ENCODE assay signal across 8 cellular contexts in the genomic region with DNA sequence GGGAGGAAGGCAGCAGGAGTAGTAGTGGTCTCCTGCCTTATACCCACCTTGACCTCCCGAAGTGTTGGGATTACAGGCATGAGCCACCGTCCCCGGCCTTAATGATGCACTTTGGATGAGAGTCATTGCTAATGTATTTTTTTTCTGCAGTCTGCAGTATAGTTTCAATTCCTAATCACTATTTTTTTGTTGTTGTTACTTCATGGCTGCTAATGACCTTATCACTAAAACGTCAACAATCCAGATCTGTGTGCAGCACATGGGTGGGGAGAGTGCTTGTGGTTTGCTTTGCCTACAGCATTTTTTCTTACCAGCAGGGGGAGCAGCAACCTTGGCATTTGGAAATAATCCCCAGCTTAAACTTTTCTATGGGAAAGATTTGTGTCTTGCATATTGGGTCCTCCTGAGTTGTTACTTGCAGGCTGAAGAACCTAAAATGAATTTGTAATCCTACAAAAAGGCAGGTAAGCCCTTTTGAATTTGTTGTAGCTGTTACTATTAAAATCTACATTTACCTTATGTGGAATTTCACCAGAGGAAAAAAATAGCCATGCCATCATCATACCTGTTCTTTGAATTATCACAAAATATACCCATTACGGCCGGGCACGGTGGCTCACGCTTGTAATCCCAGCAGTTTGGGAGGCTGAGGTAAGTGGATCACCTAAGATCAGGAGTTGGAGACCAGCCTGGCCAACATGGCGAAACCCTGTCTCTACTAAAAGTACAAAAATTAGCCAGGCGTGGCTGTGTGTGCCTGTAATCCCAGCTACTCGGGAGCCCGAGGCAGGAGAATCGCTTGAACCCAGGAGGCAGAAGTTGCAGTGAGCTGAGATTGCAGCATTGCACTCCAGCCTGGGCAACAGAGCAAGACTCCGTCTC. TPM values are rescaled to one million over a fixed set of nuclear protein-coding genes. Genes with fewer than 3 reads are reported as not detected.
A peak's percentile ranks its signal among the peaks of the same experiment; 100 is the strongest.
DNase-seq lines count a peak whose midpoint lies in the region; ATAC-seq lines count a peak whose summit lies in the region.

No MANE protein-coding gene starts in this region.

- no peak overlapping the region for H3K27ac ChIP-seq in mesenchymal stem cell (ENCODE audit: low read length, poor library complexity, severe bottlenecking)

- intact Hi-C loops in Right ventricle myocardium inferior (cut with DNase I), result loop anchor here (5.0 kb wide), 2 partner anchors 103 to 163 kb away; no protein-coding TSS in a partner anchor
- intact Hi-C loops in cardiac septum (cut with DNase I), result loop anchor here (10.0 kb wide), 1 partner anchor 586 kb away; a partner anchor contains a TSS
- intact Hi-C loops in activated CD4-positive, alpha-beta memory T cell treated with anti-CD3 and anti-CD28 coated beads for 36 hours (cut with micrococcal nuclease), result loop anchor here (1.0 to 10.0 kb wide), 6 partner anchors 31 to 706 kb away; a partner anchor contains a TSS

- H4K8ac ChIP-seq in mesenchymal stem cell (ENCODE audit: low read length), result no peak overlapping the region

- no peak overlapping the region for H3K14ac ChIP-seq in mesenchymal stem cell (ENCODE audit: low read length in 2 of 2)

- H2BK5ac ChIP-seq in mesenchymal stem cell (ENCODE audit: low read depth, low read length, poor library complexity, severe bottlenecking), result no peak overlapping the region

- H2BK12ac ChIP-seq in mesenchymal stem cell (ENCODE audit: low read length in 2 of 2), result no peak overlapping the region

- H3K36me3 Mint-ChIP-seq in activated CD4-positive, alpha-beta memory T cell treated with anti-CD3 and anti-CD28 coated beads for 36 hours, result no peaks in the 10 kb centered on the region

- no peaks in the 10 kb centered on the region for H3K27me3 ChIP-seq in mesenchymal stem cell (ENCODE audit: control insufficient read depth in 1 of 2, insufficient read depth in 1 of 2, low read length in 2 of 2)

- peak; percentile 73 for ATAC-seq in Right ventricle myocardium inferior
- ATAC-seq in HG03066 (IDR thresholded peaks at IDR 0.05; ENCODE audit: low read depth, unreplicated experiment), result peak; percentile 82

- H3K4ac ChIP-seq in mesenchymal stem cell (ENCODE audit: low read depth in 1 of 2, low read length in 2 of 2), result no peak overlapping the region

- WGBS in mesenchymal stem cell, result 82% methylated on average over 11 of the region's 14 CpGs

- peak overlapping the region; percentile 3 for H3K4me3 Mint-ChIP-seq in activated CD4-positive, alpha-beta memory T cell treated with anti-CD3 and anti-CD28 coated beads for 36 hours

- no peaks in the 10 kb centered on the region for H3K79me1 ChIP-seq in mesenchymal stem cell (replicated peaks; ENCODE audit: low read length, poor library complexity, severe bottlenecking)

- no peak overlapping the region for H2BK120ac ChIP-seq in mesenchymal stem cell (ENCODE audit: low read depth, low read length)

- no peak overlapping the region for H3K4me3 ChIP-seq in mesenchymal stem cell (ENCODE audit: insufficient read depth in 1 of 2, low read depth in 1 of 2, low read length in 2 of 2)

- no peaks in the 10 kb centered on the region for H3K36me3 ChIP-seq in mesenchymal stem cell (ENCODE audit: control insufficient read depth in 1 of 2, insufficient read depth in 2 of 2, low read depth in 1 of 2, low read length in 2 of 2)

- no peak overlapping the region for H3K4me2 ChIP-seq in mesenchymal stem cell (ENCODE audit: low read length, poor library complexity, severe bottlenecking)

- DNase-seq in Right ventricle myocardium inferior (ENCODE audit: missing footprints), result no peak
- DNase-seq in cardiac septum (ENCODE audit: low spot score), result no peak
- peak; percentile 47 to 81 for DNase-seq in NCI-H526 (lab: John Stamatoyannopoulos, UW)
- DNase-seq in activated CD4-positive, alpha-beta memory T cell treated with anti-CD3 and anti-CD28 coated beads for 36 hours, result peak; percentile 87
- peak; percentile 80 for DNase-seq in effector CD4-positive, alpha-beta T cell
- DNase-seq in mesenchymal stem cell, result peak; percentile 73
- DNase-seq in stimulated activated CD8-positive, alpha-beta memory T cell treated with anti-CD3 and anti-CD28 coated beads, Interleukin-4, amount 100 ng/mL, for 4 hours (ENCODE audit: low read depth in 2 of 2, low spot score in 1 of 2), result peak; percentile 56 to 81

- H3K9me3 Mint-ChIP-seq in activated CD4-positive, alpha-beta memory T cell treated with anti-CD3 and anti-CD28 coated beads for 36 hours, result no peaks in the 10 kb centered on the region

- H3K18ac ChIP-seq in mesenchymal stem cell (ENCODE audit: low read depth in 1 of 2, low read length in 2 of 2), result no peak overlapping the region

- no peaks in the 10 kb centered on the region for H3K27me3 Mint-ChIP-seq in activated CD4-positive, alpha-beta memory T cell treated with anti-CD3 and anti-CD28 coated beads for 36 hours

- H3K4me1 ChIP-seq in mesenchymal stem cell (ENCODE audit: control insufficient read depth, insufficient read depth, low read depth, low read length), result no peaks in the 10 kb centered on the region

- H3K27ac Mint-ChIP-seq in activated CD4-positive, alpha-beta memory T cell treated with anti-CD3 and anti-CD28 coated beads for 36 hours, result peak overlapping the region; percentile 68

- H2AK5ac ChIP-seq in mesenchymal stem cell (ENCODE audit: low read length, severe bottlenecking), result no peak overlapping the region

- H2BK15ac ChIP-seq in mesenchymal stem cell (ENCODE audit: low read depth, poor library complexity, severe bottlenecking), result no peak overlapping the region

- H3K9ac ChIP-seq in mesenchymal stem cell (ENCODE audit: low read length), result no peak overlapping the region

- no peaks in the 10 kb centered on the region for H3K9me3 ChIP-seq in mesenchymal stem cell (ENCODE audit: control insufficient read depth, low read length)

- H3K4me1 Mint-ChIP-seq in activated CD4-positive, alpha-beta memory T cell treated with anti-CD3 and anti-CD28 coated beads for 36 hours (ENCODE audit: low read depth), result peaks cover 47% of the 10 kb centered on the region

- H4K91ac ChIP-seq in mesenchymal stem cell (ENCODE audit: low read length), result no peak overlapping the region

- no peak overlapping the region for H3K23ac ChIP-seq in mesenchymal stem cell (ENCODE audit: low read length in 2 of 2)

- no peak overlapping the region for H2AFZ ChIP-seq in mesenchymal stem cell (ENCODE audit: low read depth, low read length)

- CTCF ChIA-PET in activated CD4-positive, alpha-beta memory T cell treated with anti-CD3 and anti-CD28 coated beads for 36 hours (lab: Charles Lee), result interaction anchor here (0.6 to 4.3 kb wide), 40 partner anchors 9 to 323 kb away, joined by 3 to 34 read pairs (median 6); a partner anchor contains a TSS

- POLR2A ChIA-PET in activated CD4-positive, alpha-beta memory T cell treated with anti-CD3 and anti-CD28 coated beads for 36 hours (lab: Charles Lee), result interaction anchor here (0.9 to 2.0 kb wide), 10 partner anchors 19 to 99 kb away, joined by 3 to 9 read pairs (median 4); a partner anchor contains a TSS

RNA-seq across cellular contexts. Expression of a gene that starts 6.3 kb away (rescaled TPM):
- total RNA-seq in Right ventricle myocardium inferior (9.0 TPM), cardiac septum (8.9 TPM)
- total RNA-seq in activated CD4-positive, alpha-beta memory T cell treated with anti-CD3 and anti-CD28 coated beads for 36 hours, result 10 to 100 TPM; 17.2 to 19.2 TPM
- polyA plus RNA-seq in mesenchymal stem cell (2013, experiment 1 of 2), result 11.1 TPM
- polyA plus RNA-seq in mesenchymal stem cell (2013, experiment 2 of 2), result 11.6 TPM

RNA-seq across cellular contexts. Expression of a gene that starts 17.1 kb away (rescaled TPM):
- total RNA-seq in Right ventricle myocardium inferior (not detected), cardiac septum (not detected)
- 1 to 10 TPM; 1.3 to 1.4 TPM for total RNA-seq in activated CD4-positive, alpha-beta memory T cell treated with anti-CD3 and anti-CD28 coated beads for 36 hours
- not detected for polyA plus RNA-seq in mesenchymal stem cell (2013, experiment 1 of 2)
- polyA plus RNA-seq in mesenchymal stem cell (2013, experiment 2 of 2), result not detected

RNA-seq across cellular contexts. Expression of a gene that starts 31.7 kb away (rescaled TPM):
- total RNA-seq in Right ventricle myocardium inferior (0.51 TPM), cardiac septum (0.43 TPM)
- total RNA-seq in activated CD4-positive, alpha-beta memory T cell treated with anti-CD3 and anti-CD28 coated beads for 36 hours, result 100 to 1,000 TPM; 236 to 240 TPM
- polyA plus RNA-seq in mesenchymal stem cell (2013, experiment 1 of 2), result not detected
- not detected for polyA plus RNA-seq in mesenchymal stem cell (2013, experiment 2 of 2)

RNA-seq across cellular contexts. Expression of a gene that starts 40.1 kb away (rescaled TPM):
- total RNA-seq in Right ventricle myocardium inferior, result 3.5 TPM
- total RNA-seq in cardiac septum, result 1.7 TPM
- 10 to 100 TPM; 23.2 to 24.3 TPM for total RNA-seq in activated CD4-positive, alpha-beta memory T cell treated with anti-CD3 and anti-CD28 coated beads for 36 hours
- polyA plus RNA-seq in mesenchymal stem cell (2013, experiment 1 of 2), result 0.11 TPM
- polyA plus RNA-seq in mesenchymal stem cell (2013, experiment 2 of 2), result 0.21 TPM

Comparison
In these comparisons a context has a peak if more than half of its experiments do, and no peak if none do; other contexts are left out.
1. DNase-seq: peak in NCI-H526 (2 of 2), activated CD4-positive, alpha-beta memory T cell treated with anti-CD3 and anti-CD28 coated beads for 36 hours (single experiment), effector CD4-positive, alpha-beta T cell (single experiment), mesenchymal stem cell (single experiment) and stimulated activated CD8-positive, alpha-beta memory T cell treated with anti-CD3 and anti-CD28 coated beads, Interleukin-4, amount 100 ng/mL, for 4 hours (2 of 2); none in Right ventricle myocardium inferior (single experiment) and cardiac septum (single experiment).
2. RNA of a gene that starts 31.7 kb away (total RNA-seq): 236 to 240 TPM in activated CD4-positive, alpha-beta memory T cell treated with anti-CD3 and anti-CD28 coated beads for 36 hours; 0.51 TPM in Right ventricle myocardium inferior (single experiment) and 0.43 TPM in cardiac septum (single experiment); every median in the first group is over 100 times any median in the second.